19 cellular contexts compared by ENCODE assay signal in genomic region chr4:102608190-102608589, GRCh38.
DNase-seq lines count a peak whose midpoint lies in the region; ATAC-seq and TF ChIP-seq lines count a peak whose summit lies in the region.
"Had no signal": no experiment of that assay in that cellular context is flagged by ENCODE, and none has a peak within 500 bp of the region (broad histone marks: within the 10 kb centered on the region; RNA-seq: fewer than 3 reads in every experiment).

No MANE protein-coding gene starts in this region.

- H3K4me1 ChIP-seq in mammary epithelial cell (ENCODE audit: insufficient read depth, low read length) (peaks cover 25% of the 10 kb centered on the region), colonic mucosa (no peaks in the 10 kb centered on the region)
- H3K4me1 ChIP-seq: gastroesophageal sphincter had no signal

- WGBS in mammary epithelial cell (ENCODE audit: low coverage, missing lambda C conversion rate) = 33% methylated on average over 1 of the region's 1 CpG

- H3K9me3 Mint-ChIP-seq in MCF 10A (ENCODE audit: unreplicated experiment) = no peaks in the 10 kb centered on the region
- H3K9me3 Mint-ChIP-seq: brain, GM23338, memory B cell had no signal

- no peaks in the 10 kb centered on the region for H3K27me3 Mint-ChIP-seq in MCF 10A (ENCODE audit: insufficient read depth, unreplicated experiment)
- no peaks in the 10 kb centered on the region for H3K27me3 Mint-ChIP-seq in T-helper 17 cell
- H3K27me3 Mint-ChIP-seq: brain, memory B cell had no signal

- no peak for TF ChIP-seq CTCF in mammary epithelial cell (conservative IDR thresholded peaks at IDR 0.05 in 1 of 2, IDR thresholded peaks at IDR 0.05 in 1 of 2; ENCODE audit: extremely low read depth in 1 of 2, insufficient read depth in 1 of 2, low read depth in 1 of 2, low read length in 2 of 2)
- no peak for TF ChIP-seq CTCF in MCF 10A (IDR thresholded peaks at IDR 0.05; ENCODE audit: unreplicated experiment)
- no peak for TF ChIP-seq CTCF in colonic mucosa (IDR thresholded peaks at IDR 0.05)

- H3K4me3 Mint-ChIP-seq in MCF 10A (ENCODE audit: unreplicated experiment) (no peak overlapping the region), T-helper 17 cell (peak overlapping the region; percentile 9)
- H3K4me3 Mint-ChIP-seq: brain, GM23338, memory B cell, WTC11 had no signal

- no peaks in the 10 kb centered on the region for H3K9me3 ChIP-seq in mammary epithelial cell (replicated peaks; ENCODE audit: insufficient read depth, low read length)
- H3K9me3 ChIP-seq in T-helper 17 cell (ENCODE audit: control insufficient read depth, low read length, poor library complexity, severe bottlenecking) = no peaks in the 10 kb centered on the region
- H3K9me3 ChIP-seq in colonic mucosa = no peaks in the 10 kb centered on the region
- H3K9me3 ChIP-seq: gastroesophageal sphincter had no signal

- H3K9ac ChIP-seq in mammary epithelial cell (ENCODE audit: insufficient read depth, low read length) (no peak overlapping the region), colonic mucosa (ENCODE audit: low read depth in 2 of 2, low read length in 2 of 2) (no peak overlapping the region)

- H3K4me3 ChIP-seq in mammary epithelial cell (replicated peaks in 1 of 3; ENCODE audit: insufficient read depth in 1 of 3, low read depth in 2 of 3, low read length in 3 of 3) = no peak overlapping the region
- H3K4me3 ChIP-seq in colonic mucosa = no peak overlapping the region
- H3K4me3 ChIP-seq: gastroesophageal sphincter, GM23338 had no signal

- BruUV-seq in mammary epithelial cell (replicated peaks; lab: Mats Ljungman, UMichigan) (no TSS peak), MCF 10A (replicated peaks; lab: Mats Ljungman, UMichigan) (no TSS peak)

- H3K27me3 ChIP-seq in mammary epithelial cell (ENCODE audit: insufficient read depth, low read length) (no peaks in the 10 kb centered on the region), colonic mucosa (no peaks in the 10 kb centered on the region)
- H3K27me3 ChIP-seq: gastroesophageal sphincter had no signal

- in situ Hi-C loops in mammary epithelial cell (cut with MboI; ENCODE audit: low sequenced_read_pairs in 2 of 2) = loop anchor here (10.0 to 25.0 kb wide), 2 partner anchors 146 to 163 kb away; no protein-coding TSS in a partner anchor

- no peak overlapping the region for H2AFZ ChIP-seq in mammary epithelial cell (ENCODE audit: low read depth, low read length)
- H2AFZ ChIP-seq: GM23338 had no signal

- H3K27ac ChIP-seq in mammary epithelial cell (ENCODE audit: insufficient read depth, low read depth, low read length) = no peak overlapping the region
- peak overlapping the region; percentile 36 for H3K27ac ChIP-seq in epithelial cell of prostate
- H3K27ac ChIP-seq in substantia nigra (ENCODE audit: low read depth, low read length, poor library complexity, severe bottlenecking) = peak overlapping the region; percentile 14
- H3K27ac ChIP-seq in colonic mucosa = no peak overlapping the region
- H3K27ac ChIP-seq: gastroesophageal sphincter had no signal

- dilution Hi-C loops in mammary epithelial cell (cut with HindIII; ENCODE audit: low sequenced_read_pairs) = loop anchor here (25.0 kb wide), 1 partner anchor 404 kb away; the partner anchor contains the start of gene SLC9B1

- intact Hi-C loops in mammary epithelial cell (cut with micrococcal nuclease) (no loop called here), MCF 10A (cut with micrococcal nuclease) (no loop called here), colonic mucosa (cut with DNase I) (no loop called here)

- H3K79me2 ChIP-seq in mammary epithelial cell (ENCODE audit: insufficient read depth, low read length) = no peaks in the 10 kb centered on the region

- peaks cover 10% of the 10 kb centered on the region for H3K4me1 Mint-ChIP-seq in MCF 10A (ENCODE audit: insufficient read depth, unreplicated experiment)
- H3K4me1 Mint-ChIP-seq in T-helper 17 cell = peaks cover 53% of the 10 kb centered on the region
- H3K4me1 Mint-ChIP-seq: brain, memory B cell had no signal

- no peak overlapping the region for H3K27ac Mint-ChIP-seq in MCF 10A (ENCODE audit: low read depth, unreplicated experiment)
- peak overlapping the region; percentile 98 for H3K27ac Mint-ChIP-seq in T-helper 17 cell
- H3K27ac Mint-ChIP-seq: brain, GM23338, memory B cell, WTC11 had no signal

- no peak overlapping the region for H3K4me2 ChIP-seq in mammary epithelial cell (ENCODE audit: insufficient read depth, low read depth, low read length)
- H3K4me2 ChIP-seq: GM23338 had no signal

- peaks cover 87% of the 10 kb centered on the region for H3K36me3 Mint-ChIP-seq in MCF 10A (ENCODE audit: insufficient read depth, unreplicated experiment)
- H3K36me3 Mint-ChIP-seq in T-helper 17 cell (ENCODE audit: low read depth) = peaks cover 13% of the 10 kb centered on the region

- CTCF ChIA-PET in mammary epithelial cell (lab: Charles Lee; ENCODE audit: low non-redundant PET) = no interaction called here
- CTCF ChIA-PET in MCF 10A (lab: Yijun Ruan, JAX) = interaction anchor here (0.9 to 2.5 kb wide), 4 partner anchors 10 to 32 kb away, joined by 3 to 7 read pairs (median 4); no protein-coding TSS in a partner anchor

- ATAC-seq in T-helper 17 cell = no peak
- ATAC-seq: gastroesophageal sphincter, GM23338, sciatic nerve, WTC11 had no signal

- H3K36me3 ChIP-seq in mammary epithelial cell (ENCODE audit: insufficient read depth, low read length) (peaks cover 28% of the 10 kb centered on the region), colonic mucosa (peaks cover 20% of the 10 kb centered on the region)

- DNase-seq in mammary epithelial cell (peak; percentile 43), MCF 10A (ENCODE audit: unreplicated experiment) (no peak), T-helper 17 cell (no peak), epithelial cell of prostate (ENCODE audit: low read depth, low spot score) (no peak), substantia nigra (lab: John Stamatoyannopoulos, UW) (no peak), GF-D8 (lab: John Stamatoyannopoulos, UW) (no peak), NCI-H1092 treated with DMSO at 0.1 percent for 48 hours (lab: John Stamatoyannopoulos, UW) (no peak), colonic mucosa (no peak)
- DNase-seq: effector CD8-positive, alpha-beta T cell; MM.1S; NCI-H2081; RPMI8226; stimulated activated CD4-positive, alpha-beta T cell treated with anti-CD3 and anti-CD28 coated beads, Interleukin-4, amount 100 ng/mL, for 24 hours had no signal

- POLR2A ChIA-PET in MCF 10A (lab: Yijun Ruan, JAX) = no interaction called here

- no peaks in the 10 kb centered on the region for H4K20me1 ChIP-seq in mammary epithelial cell (ENCODE audit: insufficient read depth, low read length)

Comparison
In these comparisons a context has a peak if more than half of its experiments do, and no peak if none do; other contexts are left out.
1. H3K27ac ChIP-seq: peak in epithelial cell of prostate (single experiment) and substantia nigra (single experiment); none in mammary epithelial cell (single experiment) and colonic mucosa (single experiment).